In the genomic region with DNA sequence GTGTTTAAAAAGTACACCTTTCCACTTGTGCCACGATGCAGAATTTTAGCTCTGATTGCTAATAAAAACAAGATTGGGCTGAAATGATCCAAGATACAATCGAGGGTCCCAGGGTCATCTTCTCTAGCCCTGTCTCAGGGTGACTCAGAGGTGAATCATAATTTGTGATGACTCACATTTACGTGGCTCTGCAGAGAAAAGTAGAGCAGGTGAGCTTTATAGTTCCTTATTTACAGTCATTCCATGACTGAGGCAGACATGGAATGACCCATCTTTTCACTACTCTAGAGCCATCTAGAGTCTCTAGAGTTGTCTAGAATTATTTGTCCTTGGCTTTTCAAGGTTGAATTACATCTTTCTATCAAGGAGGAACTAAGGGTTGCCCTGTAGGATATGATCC, we compare ENCODE assay signal across 22 cellular contexts.
DNase-seq lines count a peak whose midpoint lies in the region; ATAC-seq, FAIRE-seq and TF ChIP-seq lines count a peak whose summit lies in the region.
"Had no signal": no experiment of that assay in that cellular context is flagged by ENCODE, and none has a peak within 500 bp of the region (broad histone marks: within the 10 kb centered on the region; RNA-seq: fewer than 3 reads in every experiment).

No MANE protein-coding gene starts in this region.

- TF ChIP-seq CTCF in PC-3 (conservative IDR thresholded peaks at IDR 0.05; ENCODE audit: low read depth, low read length) (no peak; the same call in 1 of the 2 replicates), endothelial cell of umbilical vein (IDR thresholded peaks at IDR 0.05; ENCODE audit: extremely low read depth in 1 of 2, insufficient read depth in 1 of 2, low read depth in 1 of 2, low read length in 2 of 2) (no peak), ovary (IDR thresholded peaks at IDR 0.05) (no peak), thyroid gland (IDR thresholded peaks at IDR 0.05) (no peak)

- BruUV-seq in PC-3 (replicated peaks; lab: Mats Ljungman, UMichigan) (no TSS peak), endothelial cell of umbilical vein (replicated peaks; lab: Mats Ljungman, UMichigan) (no TSS peak)

- no peaks in the 10 kb centered on the region for H3K27me3 Mint-ChIP-seq in stimulated activated memory B cell treated with anti-CD40 and anti-IgM and Interleukin-4, amounts not matched to agents 10 μg/mL and 1 μg/mL and 100 μg/mL, for 72 hours
- H3K27me3 Mint-ChIP-seq: activated CD4-positive, alpha-beta T cell treated with anti-CD3 and anti-CD28 coated beads, Interleukin-2, amount 10 ng/mL, durations not matched to agents 24 days and 14 days; brain had no signal

- no peaks in the 10 kb centered on the region for H3K9me2 ChIP-seq in PC-3 (replicated peaks; ENCODE audit: low read length)

- WGBS in ovary, 3 donors, result 62 to 72% (median 71%) methylated on average over 3 of the region's 3 CpGs
- 79 to 95% methylated on average over 3 of the region's 3 CpGs for WGBS in thyroid gland, 2 donors

- no peak for TF ChIP-seq EP300 in ovary (IDR thresholded peaks at IDR 0.05)

- H3K9ac ChIP-seq in PC-3 (ENCODE audit: low read length) (no peak overlapping the region), endothelial cell of umbilical vein (replicated peaks; ENCODE audit: extremely low read depth, insufficient read depth, low read length) (no peak overlapping the region)

- no peak overlapping the region for H3K27ac Mint-ChIP-seq in stimulated activated memory B cell treated with anti-CD40 and anti-IgM and Interleukin-4, amounts not matched to agents 10 μg/mL and 1 μg/mL and 100 μg/mL, for 72 hours
- H3K27ac Mint-ChIP-seq: activated CD4-positive, alpha-beta T cell treated with anti-CD3 and anti-CD28 coated beads, Interleukin-2, amount 10 ng/mL, durations not matched to agents 24 days and 14 days; activated naive CD4-positive, alpha-beta T cell treated with anti-CD3 and anti-CD28 coated beads for 36 hours; natural killer cell treated with Interleukin-12 subunit alpha and Interleukin-12 subunit beta and Interleukin-15 and Interleukin-18, amount 100 ng/mL, for 72 hours; progenitor cell of endocrine pancreas had no signal

- no peak for FAIRE-seq in endothelial cell of umbilical vein (lab: Jason Lieb, UNC)
- FAIRE-seq: GM19239 had no signal

- no peak overlapping the region for H2AFZ ChIP-seq in PC-3 (ENCODE audit: low read length)
- H2AFZ ChIP-seq in endothelial cell of umbilical vein (ENCODE audit: low read depth, low read length), result no peak overlapping the region

- no peaks in the 10 kb centered on the region for H3K79me2 ChIP-seq in PC-3 (ENCODE audit: low read length)
- no peaks in the 10 kb centered on the region for H3K79me2 ChIP-seq in endothelial cell of umbilical vein (ENCODE audit: control insufficient read depth, insufficient read depth, low read length)

- H3K9me3 Mint-ChIP-seq in stimulated activated memory B cell treated with anti-CD40 and anti-IgM and Interleukin-4, amounts not matched to agents 10 μg/mL and 1 μg/mL and 100 μg/mL, for 72 hours, result peaks cover 3% of the 10 kb centered on the region
- H3K9me3 Mint-ChIP-seq: activated CD4-positive, alpha-beta T cell treated with anti-CD3 and anti-CD28 coated beads, Interleukin-2, amount 10 ng/mL, durations not matched to agents 24 days and 14 days; activated naive CD4-positive, alpha-beta T cell treated with anti-CD3 and anti-CD28 coated beads for 36 hours; natural killer cell treated with Interleukin-12 subunit alpha and Interleukin-12 subunit beta and Interleukin-15 and Interleukin-18, amount 100 ng/mL, for 72 hours had no signal

- TF ChIP-seq POLR2A in endothelial cell of umbilical vein (IDR thresholded peaks at IDR 0.05; ENCODE audit: low read depth, low read length) (no peak), ovary (IDR thresholded peaks at IDR 0.05) (no peak), thyroid gland (IDR thresholded peaks at IDR 0.05) (no peak)

- H3K9me3 ChIP-seq in PC-3 (ENCODE audit: low read length) (no peaks in the 10 kb centered on the region), endothelial cell of umbilical vein (replicated peaks; ENCODE audit: control insufficient read depth, insufficient read depth, low read length) (no peaks in the 10 kb centered on the region), ovary (no peaks in the 10 kb centered on the region), thyroid gland (no peaks in the 10 kb centered on the region)
- H3K9me3 ChIP-seq: esophagus muscularis mucosa had no signal

- H3K27me3 ChIP-seq in PC-3 (ENCODE audit: low read length), result peaks cover 11% of the 10 kb centered on the region; the same call in 1 of the 2 replicates
- H3K27me3 ChIP-seq in endothelial cell of umbilical vein (ENCODE audit: control insufficient read depth in 2 of 2, insufficient read depth in 2 of 2, low read length in 2 of 2), result no peaks in the 10 kb centered on the region
- no peaks in the 10 kb centered on the region for H3K27me3 ChIP-seq in ovary
- H3K27me3 ChIP-seq in thyroid gland, result no peaks in the 10 kb centered on the region
- H3K27me3 ChIP-seq: esophagus muscularis mucosa had no signal

- H3K4me1 ChIP-seq in PC-3 (ENCODE audit: insufficient read depth, low read length) (0 out of 2 replicates have a peak, but pooled peaks cover 5% of the 10 kb centered on the region), endothelial cell of umbilical vein (ENCODE audit: control insufficient read depth, extremely low read depth, insufficient read depth, low read length) (no peaks in the 10 kb centered on the region), ovary (ENCODE audit: insufficient read depth) (peaks cover 13% of the 10 kb centered on the region), thyroid gland (peaks cover 0 to 12% of the 10 kb centered on the region in 2 donors)

- no peak overlapping the region for H3K4me3 Mint-ChIP-seq in stimulated activated memory B cell treated with anti-CD40 and anti-IgM and Interleukin-4, amounts not matched to agents 10 μg/mL and 1 μg/mL and 100 μg/mL, for 72 hours
- H3K4me3 Mint-ChIP-seq: activated CD4-positive, alpha-beta T cell treated with anti-CD3 and anti-CD28 coated beads, Interleukin-2, amount 10 ng/mL, durations not matched to agents 24 days and 14 days; activated naive CD4-positive, alpha-beta T cell treated with anti-CD3 and anti-CD28 coated beads for 36 hours; brain; natural killer cell treated with Interleukin-12 subunit alpha and Interleukin-12 subunit beta and Interleukin-15 and Interleukin-18, amount 100 ng/mL, for 72 hours had no signal

- H3K4me3 ChIP-seq in PC-3 (ENCODE audit: low read length) (no peak overlapping the region), endothelial cell of umbilical vein (replicated peaks in 1 of 3; ENCODE audit: insufficient read depth in 1 of 3, low read depth in 1 of 3, low read length in 3 of 3) (no peak overlapping the region), ovary (no peak overlapping the region), thyroid gland (replicated peaks in 1 of 3) (no peak overlapping the region)
- H3K4me3 ChIP-seq: esophagus muscularis mucosa, smooth muscle cell had no signal

- dilution Hi-C loops in endothelial cell of umbilical vein (cut with MboI; ENCODE audit: extremely low pct_ligation_motif_present, low sequenced_read_pairs), result no loop called here

- H3K4me1 Mint-ChIP-seq in stimulated activated memory B cell treated with anti-CD40 and anti-IgM and Interleukin-4, amounts not matched to agents 10 μg/mL and 1 μg/mL and 100 μg/mL, for 72 hours, result no peaks in the 10 kb centered on the region
- H3K4me1 Mint-ChIP-seq: activated CD4-positive, alpha-beta T cell treated with anti-CD3 and anti-CD28 coated beads, Interleukin-2, amount 10 ng/mL, durations not matched to agents 24 days and 14 days had no signal

- H3K36me3 Mint-ChIP-seq in stimulated activated memory B cell treated with anti-CD40 and anti-IgM and Interleukin-4, amounts not matched to agents 10 μg/mL and 1 μg/mL and 100 μg/mL, for 72 hours, result no peaks in the 10 kb centered on the region
- H3K36me3 Mint-ChIP-seq: brain; natural killer cell treated with Interleukin-12 subunit alpha and Interleukin-12 subunit beta and Interleukin-15 and Interleukin-18, amount 100 ng/mL, for 72 hours had no signal

- POLR2A ChIA-PET in PC-3 (lab: Charles Lee; ENCODE audit: unreplicated experiment) (no interaction called here), endothelial cell of umbilical vein (lab: Charles Lee) (interaction anchor here (0.6 kb wide), 1 partner anchor 16 kb away, joined by 3 read pairs; no protein-coding TSS in a partner anchor)

- H3K27ac ChIP-seq in PC-3 (ENCODE audit: low read length), result no peak overlapping the region
- no peak overlapping the region for H3K27ac ChIP-seq in endothelial cell of umbilical vein (ENCODE audit: insufficient read depth, low read depth, low read length)
- H3K27ac ChIP-seq in ovary, result no peak overlapping the region
- no peak overlapping the region for H3K27ac ChIP-seq in thyroid gland
- H3K27ac ChIP-seq: 22Rv1, C4-2B, esophagus muscularis mucosa had no signal

- H3K9me1 ChIP-seq in endothelial cell of umbilical vein (replicated peaks; ENCODE audit: control insufficient read depth, extremely low read depth, insufficient read depth, low read length), result no peaks in the 10 kb centered on the region

- no peaks in the 10 kb centered on the region for H4K20me1 ChIP-seq in PC-3 (ENCODE audit: low read length)
- H4K20me1 ChIP-seq in endothelial cell of umbilical vein (replicated peaks; ENCODE audit: control insufficient read depth, extremely low read depth, insufficient read depth, low read length), result no peaks in the 10 kb centered on the region

- H3F3A ChIP-seq in PC-3 (ENCODE audit: low read length, unreplicated experiment), result no peaks in the 10 kb centered on the region

- DNase-seq in DMS53 (lab: John Stamatoyannopoulos, UW), result peak; percentile 4
- DNase-seq in DMS53 treated with DMSO at 0.1 percent for 48 hours (lab: John Stamatoyannopoulos, UW; ENCODE audit: unreplicated experiment), result no peak
- DNase-seq in PC-3, result peak; percentile 87
- no peak for DNase-seq in endothelial cell of umbilical vein (ENCODE audit: low read depth, low spot score)
- no peak for DNase-seq in left cardiac atrium
- DNase-seq in ovary, result no peak
- DNase-seq in thyroid gland, result no peak
- DNase-seq: activated CD4-positive, alpha-beta T cell treated with anti-CD3 and anti-CD28 coated beads, Interleukin-2, amount 10 ng/mL, durations not matched to agents 24 days and 14 days; activated naive CD4-positive, alpha-beta T cell treated with anti-CD3 and anti-CD28 coated beads for 36 hours; dermis blood vessel endothelial cell; mesendoderm; NCI-H2081; NCI-H524 treated with DMSO at 0.1 percent for 48 hours had no signal

- ATAC-seq in PC-3, result no peak
- ATAC-seq in stimulated activated memory B cell treated with anti-CD40 and anti-IgM and Interleukin-4, amounts not matched to agents 10 μg/mL and 1 μg/mL and 100 μg/mL, for 72 hours, result peak; percentile 44
- no peak for ATAC-seq in left cardiac atrium

- CTCF ChIA-PET in PC-3 (lab: Charles Lee), result no interaction called here
- CTCF ChIA-PET in endothelial cell of umbilical vein (lab: Charles Lee), result no interaction called here

- intact Hi-C loops in PC-3 (cut with micrococcal nuclease) (no loop called here), endothelial cell of umbilical vein (cut with micrococcal nuclease) (no loop called here), left cardiac atrium (cut with DNase I) (loop anchor here in 1 of 2 donors (10.0 kb wide), 1 partner anchor 307 kb away; no protein-coding TSS in a partner anchor), ovary (cut with DNase I) (no loop called here), thyroid gland (cut with DNase I) (no loop called here)

- no peak overlapping the region for H3K4me2 ChIP-seq in PC-3 (ENCODE audit: low read length)
- no peak overlapping the region for H3K4me2 ChIP-seq in endothelial cell of umbilical vein (ENCODE audit: insufficient read depth, low read length)
- H3K4me2 ChIP-seq: smooth muscle cell had no signal

- H3K36me3 ChIP-seq in PC-3 (ENCODE audit: low read depth, low read length) (no peaks in the 10 kb centered on the region), endothelial cell of umbilical vein (ENCODE audit: control insufficient read depth in 2 of 2, extremely low read depth in 1 of 2, insufficient read depth in 2 of 2, low read length in 2 of 2) (no peaks in the 10 kb centered on the region), ovary (no peaks in the 10 kb centered on the region), thyroid gland (no peaks in the 10 kb centered on the region)
- H3K36me3 ChIP-seq: esophagus muscularis mucosa had no signal

Comparison
In these comparisons a context has a peak if more than half of its experiments do, and no peak if none do; other contexts are left out.
1. DNase-seq: peak in DMS53 (single experiment) and PC-3 (single experiment); none in DMS53 treated with DMSO at 0.1 percent for 48 hours (single experiment), endothelial cell of umbilical vein (single experiment), left cardiac atrium (single experiment), ovary (0 of 5) and thyroid gland (0 of 2).